In the genomic region with DNA sequence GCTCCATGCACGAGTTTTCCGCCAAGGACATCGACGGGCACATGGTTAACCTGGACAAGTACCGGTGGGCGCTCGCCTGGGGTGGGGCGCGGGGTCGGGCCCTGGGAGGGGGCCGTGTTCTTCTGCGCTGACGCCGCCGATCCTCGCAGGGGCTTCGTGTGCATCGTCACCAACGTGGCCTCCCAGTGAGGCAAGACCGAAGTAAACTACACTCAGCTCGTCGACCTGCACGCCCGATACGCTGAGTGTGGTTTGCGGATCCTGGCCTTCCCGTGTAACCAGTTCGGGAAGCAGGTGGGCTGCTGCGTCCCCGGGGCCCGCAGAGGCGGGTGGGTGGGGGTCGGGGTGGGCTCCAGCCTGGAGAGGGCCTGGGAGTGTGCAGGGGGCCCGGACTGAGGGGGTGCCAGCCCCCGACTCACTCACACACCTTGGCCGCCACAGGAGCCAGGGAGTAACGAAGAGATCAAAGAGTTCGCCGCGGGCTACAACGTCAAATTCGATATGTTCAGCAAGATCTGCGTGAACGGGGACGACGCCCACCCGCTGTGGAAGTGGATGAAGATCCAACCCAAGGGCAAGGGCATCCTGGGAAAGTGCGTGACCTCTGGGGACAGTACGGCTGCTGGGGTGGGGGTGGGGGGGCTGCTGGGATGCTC, we compare ENCODE assay signal across 8 cellular contexts.
DNase-seq lines count a peak whose midpoint lies in the region; ATAC-seq and TF ChIP-seq lines count a peak whose summit lies in the region.

No MANE protein-coding gene starts in this region.

- H3K4me3 ChIP-seq in RWPE2 (ENCODE audit: severe bottlenecking) (peak overlapping the region; percentile 70), parathyroid adenoma (ENCODE audit: low read depth, low read length) (peak overlapping the region; percentile 59)

- TF ChIP-seq CTCF in RWPE2 (IDR thresholded peaks at IDR 0.05; ENCODE audit: poor library complexity, severe bottlenecking) (no peak), parathyroid adenoma (IDR thresholded peaks at IDR 0.05) (no peak)

- H3K9me3 ChIP-seq in ES-I3 (ENCODE audit: control insufficient read depth, insufficient read depth, low read length) = no peaks in the 10 kb centered on the region
- H3K9me3 ChIP-seq in RWPE2 (ENCODE audit: severe bottlenecking) = no peaks in the 10 kb centered on the region
- H3K9me3 ChIP-seq in parathyroid adenoma (ENCODE audit: control insufficient read depth, low read length) = no peaks in the 10 kb centered on the region

- H3K9ac ChIP-seq in ES-I3 (ENCODE audit: low read depth, low read length) (peak overlapping the region; percentile 75), parathyroid adenoma (no peak overlapping the region)

- H3K36me3 ChIP-seq in ES-I3 (ENCODE audit: insufficient read depth, low read length) (no peaks in the 10 kb centered on the region; the same call in 1 of the 2 replicates), RWPE2 (ENCODE audit: low read depth) (peaks cover 37% of the 10 kb centered on the region), parathyroid adenoma (ENCODE audit: control insufficient read depth, insufficient read depth, low read length) (no peaks in the 10 kb centered on the region)

- ATAC-seq in RWPE2 (ENCODE audit: low read depth) (no peak), GM21447 (IDR thresholded peaks at IDR 0.05; ENCODE audit: unreplicated experiment) (no peak)

- no peak overlapping the region for H2AFZ ChIP-seq in parathyroid adenoma

- DNase-seq in RWPE2 (ENCODE audit: low spot score) = no peak
- DNase-seq in epithelial cell of prostate (ENCODE audit: low read depth, low spot score) = no peak
- no peak for DNase-seq in SKM-1 (lab: John Stamatoyannopoulos, UW; ENCODE audit: unreplicated experiment)
- DNase-seq in AG08395 (ENCODE audit: low spot score) = no peak
- DNase-seq in stimulated activated CD4-positive, alpha-beta T cell treated with anti-CD3 and anti-CD28 coated beads, Interleukin-4, amount 100 ng/mL, for 24 hours = no peak

- H3K27me3 ChIP-seq in RWPE2 (ENCODE audit: insufficient read depth, poor library complexity, severe bottlenecking) = no peaks in the 10 kb centered on the region
- H3K27me3 ChIP-seq in parathyroid adenoma (ENCODE audit: control insufficient read depth, insufficient read depth, low read length) = no peaks in the 10 kb centered on the region

- H3K79me2 ChIP-seq in parathyroid adenoma = peaks cover 4% of the 10 kb centered on the region

- H3K4me2 ChIP-seq in parathyroid adenoma (ENCODE audit: low read length) = peak overlapping the region; percentile 83

- H3K4me1 ChIP-seq in ES-I3 (ENCODE audit: insufficient read depth, low read length) (peaks cover 9% of the 10 kb centered on the region; the same call in 1 of the 2 replicates), RWPE2 (ENCODE audit: insufficient read depth, poor library complexity, severe bottlenecking) (peaks cover 21% of the 10 kb centered on the region), parathyroid adenoma (peaks cover 20% of the 10 kb centered on the region)

- H3K27ac ChIP-seq in RWPE2 (ENCODE audit: poor library complexity, severe bottlenecking) (peak overlapping the region; percentile 94), epithelial cell of prostate (peak overlapping the region; percentile 96), parathyroid adenoma (peak overlapping the region; percentile 83)
